Comparison of ENCODE assay signal across 1 cellular context in the genomic region with DNA sequence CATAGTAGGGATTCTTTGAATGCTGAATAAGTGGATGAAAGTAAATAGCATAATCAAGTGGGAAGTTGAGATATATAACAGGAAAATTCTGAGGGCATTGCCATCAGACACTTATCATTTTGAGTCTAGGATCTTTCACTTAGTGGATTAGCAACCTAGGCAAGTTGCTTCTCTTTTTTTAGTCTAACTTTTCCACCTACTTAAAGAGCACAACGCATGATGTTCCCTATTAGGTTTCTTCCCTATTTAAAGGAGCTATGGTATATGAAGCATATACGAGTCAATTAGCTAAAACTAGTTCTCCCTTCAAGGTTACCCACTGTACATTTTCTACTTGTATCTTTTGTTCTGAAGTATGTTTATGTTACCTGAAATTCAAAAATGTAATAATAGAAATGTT.
TF ChIP-seq lines count a peak whose summit lies in the region.

No MANE protein-coding gene starts in this region.

TF ChIP-seq in HCT116, 20 proteins besides CTCF, POLR2A, EP300 and RAD21 (continued from another document):
- TF ChIP-seq CBX3 (IDR thresholded peaks at IDR 0.05; ENCODE audit: low read depth) (no peak), EZH2phosphoT487 (IDR thresholded peaks at IDR 0.05; ENCODE audit: borderline replicate concordance) (no peak), FOSL1 (IDR thresholded peaks at IDR 0.05; ENCODE audit: low read depth) (no peak), ELF1 (IDR thresholded peaks at IDR 0.05; ENCODE audit: borderline replicate concordance, low read depth) (no peak), YY1 (IDR thresholded peaks at IDR 0.05; ENCODE audit: extremely low read depth, insufficient replicate concordance, low read depth, low read length) (no peak), SIN3A (IDR thresholded peaks at IDR 0.05; ENCODE audit: low read depth) (no peak), EGR1 (IDR thresholded peaks at IDR 0.05; ENCODE audit: low read depth) (no peak)
- TF ChIP-seq, protein P1, sequence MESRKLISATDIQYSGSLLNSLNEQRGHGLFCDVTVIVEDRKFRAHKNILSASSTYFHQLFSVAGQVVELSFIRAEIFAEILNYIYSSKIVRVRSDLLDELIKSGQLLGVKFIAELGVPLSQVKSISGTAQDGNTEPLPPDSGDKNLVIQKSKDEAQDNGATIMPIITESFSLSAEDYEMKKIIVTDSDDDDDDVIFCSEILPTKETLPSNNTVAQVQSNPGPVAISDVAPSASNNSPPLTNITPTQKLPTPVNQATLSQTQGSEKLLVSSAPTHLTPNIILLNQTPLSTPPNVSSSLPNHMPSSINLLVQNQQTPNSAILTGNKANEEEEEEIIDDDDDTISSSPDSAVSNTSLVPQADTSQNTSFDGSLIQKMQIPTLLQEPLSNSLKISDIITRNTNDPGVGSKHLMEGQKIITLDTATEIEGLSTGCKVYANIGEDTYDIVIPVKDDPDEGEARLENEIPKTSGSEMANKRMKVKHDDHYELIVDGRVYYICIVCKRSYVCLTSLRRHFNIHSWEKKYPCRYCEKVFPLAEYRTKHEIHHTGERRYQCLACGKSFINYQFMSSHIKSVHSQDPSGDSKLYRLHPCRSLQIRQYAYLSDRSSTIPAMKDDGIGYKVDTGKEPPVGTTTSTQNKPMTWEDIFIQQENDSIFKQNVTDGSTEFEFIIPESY (IDR thresholded peaks at IDR 0.05; ENCODE audit: extremely low read depth, insufficient replicate concordance, low read length): no peak
- TF ChIP-seq, protein P2, sequence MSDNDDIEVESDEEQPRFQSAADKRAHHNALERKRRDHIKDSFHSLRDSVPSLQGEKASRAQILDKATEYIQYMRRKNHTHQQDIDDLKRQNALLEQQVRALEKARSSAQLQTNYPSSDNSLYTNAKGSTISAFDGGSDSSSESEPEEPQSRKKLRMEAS (IDR thresholded peaks at IDR 0.05): no peak
